14 cellular contexts compared by ENCODE assay signal in genomic region chr5:122736086-122736485, GRCh38. TPM values are rescaled to one million over a fixed set of nuclear protein-coding genes. Genes with fewer than 3 reads are reported as not detected.
DNase-seq lines count a peak whose midpoint lies in the region; ATAC-seq, FAIRE-seq and TF ChIP-seq lines count a peak whose summit lies in the region.
"Had no signal": no experiment of that assay in that cellular context is flagged by ENCODE, and none has a peak within 500 bp of the region (broad histone marks: within the 10 kb centered on the region; RNA-seq: fewer than 3 reads in every experiment).

No MANE protein-coding gene starts in this region.

- DNase-seq in GM19239 (ENCODE audit: insufficient read length, low spot score) (no peak), GM23338 (ENCODE audit: low spot score) (no peak), smooth muscle cell (lab: John Stamatoyannopoulos, UW; ENCODE audit: unreplicated experiment) (no peak), kidney tubule cell (ENCODE audit: low spot score) (no peak), D341Med (ENCODE audit: low spot score) (no peak)
- DNase-seq in activated CD8-positive, alpha-beta T cell treated with anti-CD3 and anti-CD28 coated beads, Interleukin-2, amount 10 ng/mL, durations not matched to agents 7 days and 5 days: no peak
- DNase-seq: activated CD8-positive, alpha-beta memory T cell treated with anti-CD3 and anti-CD28 coated beads, Interleukin-2, amount 50 U/mL, for 4 hours; endodermal cell; hippocampal formation; NCI-H1930; right cardiac atrium; upper lobe of right lung had no signal

- H3F3A ChIP-seq in GM23338 (replicated peaks; ENCODE audit: low read depth) (no peaks in the 10 kb centered on the region), smooth muscle cell (ENCODE audit: low read depth) (peaks cover 3% of the 10 kb centered on the region)

- H3K4me2 ChIP-seq in GM23338 (no peak overlapping the region), smooth muscle cell (no peak overlapping the region)

- H3K9me3 ChIP-seq in smooth muscle cell (replicated peaks; ENCODE audit: low read depth): no peaks in the 10 kb centered on the region
- H3K9me3 ChIP-seq: upper lobe of right lung had no signal

- no peaks in the 10 kb centered on the region for H3K27me3 Mint-ChIP-seq in GM23338 (ENCODE audit: insufficient read depth, low read depth, poor library complexity)
- H3K27me3 Mint-ChIP-seq in activated CD8-positive, alpha-beta T cell treated with anti-CD3 and anti-CD28 coated beads, Interleukin-2, amount 10 ng/mL, durations not matched to agents 7 days and 5 days (ENCODE audit: low read depth): peaks cover 7% of the 10 kb centered on the region

- no peak overlapping the region for H3K4me3 Mint-ChIP-seq in GM23338
- H3K4me3 Mint-ChIP-seq in activated CD8-positive, alpha-beta T cell treated with anti-CD3 and anti-CD28 coated beads, Interleukin-2, amount 10 ng/mL, durations not matched to agents 7 days and 5 days: no peak overlapping the region
- H3K4me3 Mint-ChIP-seq: endodermal cell had no signal

- POLR2A ChIA-PET in activated CD8-positive, alpha-beta T cell treated with anti-CD3 and anti-CD28 coated beads, Interleukin-2, amount 10 ng/mL, durations not matched to agents 7 days and 5 days (lab: Charles Lee): no interaction called here

- H3K9me3 Mint-ChIP-seq in GM23338: no peaks in the 10 kb centered on the region
- H3K9me3 Mint-ChIP-seq in activated CD8-positive, alpha-beta T cell treated with anti-CD3 and anti-CD28 coated beads, Interleukin-2, amount 10 ng/mL, durations not matched to agents 7 days and 5 days (ENCODE audit: insufficient read depth): no peaks in the 10 kb centered on the region

- TF ChIP-seq CTCF in GM23338 (conservative IDR thresholded peaks at IDR 0.05; ENCODE audit: low read depth in 2 of 2) (no peak), smooth muscle cell (IDR thresholded peaks at IDR 0.05; ENCODE audit: borderline replicate concordance, insufficient read depth, poor library complexity, severe bottlenecking) (no peak)

- H3K4me1 ChIP-seq in GM23338 (ENCODE audit: insufficient read depth): no peaks in the 10 kb centered on the region
- no peaks in the 10 kb centered on the region for H3K4me1 ChIP-seq in smooth muscle cell (ENCODE audit: low read depth)
- H3K4me1 ChIP-seq: upper lobe of right lung had no signal

- no peaks in the 10 kb centered on the region for H3K79me2 ChIP-seq in GM23338 (replicated peaks; ENCODE audit: insufficient read depth)
- H3K79me2 ChIP-seq in smooth muscle cell (ENCODE audit: low read depth): no peaks in the 10 kb centered on the region

- H3K9me2 ChIP-seq in GM23338 (ENCODE audit: insufficient read depth): peaks cover 5% of the 10 kb centered on the region

- ATAC-seq in GM23338: peak; percentile 54
- ATAC-seq in HG03565 (IDR thresholded peaks at IDR 0.05; ENCODE audit: unreplicated experiment): peak; percentile 83
- no peak for ATAC-seq in activated CD8-positive, alpha-beta T cell treated with anti-CD3 and anti-CD28 coated beads, Interleukin-2, amount 10 ng/mL, durations not matched to agents 7 days and 5 days
- no peak for ATAC-seq in GM19035 (IDR thresholded peaks at IDR 0.05; ENCODE audit: unreplicated experiment)
- ATAC-seq: right cardiac atrium, upper lobe of right lung had no signal

- H2AFZ ChIP-seq in GM23338: peak overlapping the region; percentile 72; the same call in 1 of the 2 replicates
- H2AFZ ChIP-seq in smooth muscle cell (ENCODE audit: low read depth): peak overlapping the region; percentile 98

- H3K4me3 ChIP-seq in GM23338 (no peak overlapping the region), smooth muscle cell (no peak overlapping the region)
- H3K4me3 ChIP-seq: upper lobe of right lung had no signal

- no peak overlapping the region for H3K27ac ChIP-seq in GM23338 (ENCODE audit: low read depth)
- H3K27ac ChIP-seq in smooth muscle cell (ENCODE audit: low read depth): no peak overlapping the region
- H3K27ac ChIP-seq: upper lobe of right lung had no signal

- H3K27me3 ChIP-seq in GM23338 (ENCODE audit: insufficient read depth): no peaks in the 10 kb centered on the region
- H3K27me3 ChIP-seq in smooth muscle cell (ENCODE audit: low read depth): no peaks in the 10 kb centered on the region
- H3K27me3 ChIP-seq: upper lobe of right lung had no signal

- H3K4me1 Mint-ChIP-seq in GM23338: 0 out of 3 replicates have a peak, but pooled peaks cover 3% of the 10 kb centered on the region
- H3K4me1 Mint-ChIP-seq in activated CD8-positive, alpha-beta T cell treated with anti-CD3 and anti-CD28 coated beads, Interleukin-2, amount 10 ng/mL, durations not matched to agents 7 days and 5 days (ENCODE audit: low read depth): no peaks in the 10 kb centered on the region
- H3K4me1 Mint-ChIP-seq: endodermal cell had no signal

- no peak overlapping the region for H3K27ac Mint-ChIP-seq in GM23338
- H3K27ac Mint-ChIP-seq in activated CD8-positive, alpha-beta T cell treated with anti-CD3 and anti-CD28 coated beads, Interleukin-2, amount 10 ng/mL, durations not matched to agents 7 days and 5 days: no peak overlapping the region
- H3K27ac Mint-ChIP-seq: endodermal cell had no signal

- WGBS in smooth muscle cell (ENCODE audit: low lambda C conversion rate): 92% methylated on average over 6 of the region's 6 CpGs

- FAIRE-seq in GM19239 (lab: Jason Lieb, UNC): peak; percentile 70

- no peak overlapping the region for H3K9ac ChIP-seq in smooth muscle cell (ENCODE audit: low read depth)

- H4K20me1 ChIP-seq in GM23338 (replicated peaks; ENCODE audit: insufficient read depth) (no peaks in the 10 kb centered on the region), smooth muscle cell (ENCODE audit: low read depth) (no peaks in the 10 kb centered on the region)

- no peaks in the 10 kb centered on the region for H3K36me3 Mint-ChIP-seq in GM23338 (ENCODE audit: low read depth)
- H3K36me3 Mint-ChIP-seq in activated CD8-positive, alpha-beta T cell treated with anti-CD3 and anti-CD28 coated beads, Interleukin-2, amount 10 ng/mL, durations not matched to agents 7 days and 5 days (ENCODE audit: low read depth): no peaks in the 10 kb centered on the region

- H3K36me3 ChIP-seq in GM23338 (ENCODE audit: insufficient read depth) (no peaks in the 10 kb centered on the region), smooth muscle cell (ENCODE audit: low read depth) (no peaks in the 10 kb centered on the region)
- H3K36me3 ChIP-seq: upper lobe of right lung had no signal

- CTCF ChIA-PET in activated CD8-positive, alpha-beta T cell treated with anti-CD3 and anti-CD28 coated beads, Interleukin-2, amount 10 ng/mL, durations not matched to agents 7 days and 5 days (lab: Charles Lee): no interaction called here

TF ChIP-seq in GM23338, 12 proteins besides CTCF, POLR2A, EP300 and RAD21:
- TF ChIP-seq NANOG (IDR thresholded peaks at IDR 0.05; ENCODE audit: borderline replicate concordance) (no peak), EZH2phosphoT487 (IDR thresholded peaks at IDR 0.05; ENCODE audit: unreplicated experiment) (no peak), STAT1 (IDR thresholded peaks at IDR 0.05; ENCODE audit: unreplicated experiment) (no peak), CREB1 (CRISPR knock-in tag; IDR thresholded peaks at IDR 0.05; ENCODE audit: low read depth) (no peak), JUNB (IDR thresholded peaks at IDR 0.05; ENCODE audit: unreplicated experiment) (no peak)

RNA-seq across cellular contexts. Expression of gene SNX2, which starts 38.8 kb away (rescaled TPM):
- total RNA-seq in GM23338 (2014; rRNA removed; shearing (Covaris generic)): 67.8 and 70.2 TPM in 2 replicates
- polyA plus RNA-seq in GM23338 (2016; fragmentation: Nextera tagmentation; extraction: Ambion mirVana) (37.2 and 50.8 TPM in 2 replicates), smooth muscle cell (81.9 and 89.3 TPM in 2 replicates)
- 70.1 and 88.4 TPM in 2 replicates for total RNA-seq in smooth muscle cell
- total RNA-seq in activated CD8-positive, alpha-beta T cell treated with anti-CD3 and anti-CD28 coated beads, Interleukin-2, amount 10 ng/mL, durations not matched to agents 7 days and 5 days: 10 to 100 TPM; 39.2 to 39.6 TPM

Comparison
In these comparisons a context has a peak if more than half of its experiments do, and no peak if none do; other contexts are left out.
1. ATAC-seq: peak in GM23338 (single experiment) and HG03565 (single experiment); none in activated CD8-positive, alpha-beta T cell treated with anti-CD3 and anti-CD28 coated beads, Interleukin-2, amount 10 ng/mL, durations not matched to agents 7 days and 5 days (single experiment) and GM19035 (single experiment).